Comparison of ENCODE assay signal across 8 cellular contexts in genomic region chr3:45687828-45688193, GRCh38. TPM values are rescaled to one million over a fixed set of nuclear protein-coding genes. Genes with fewer than 3 reads are reported as not detected.
DNase-seq lines count a peak whose midpoint lies in the region; ATAC-seq and TF ChIP-seq lines count a peak whose summit lies in the region.

No MANE protein-coding gene starts in this region.

- peaks cover 32% of the 10 kb centered on the region for H3K36me3 Mint-ChIP-seq in activated CD4-positive, alpha-beta T cell treated with anti-CD3 and anti-CD28 coated beads, Interleukin-2, amount 10 ng/mL, durations not matched to agents 24 days and 14 days (ENCODE audit: low read depth)
- peaks cover 21% of the 10 kb centered on the region for H3K36me3 Mint-ChIP-seq in T-cell

- DNase-seq in activated CD4-positive, alpha-beta T cell treated with anti-CD3 and anti-CD28 coated beads, Interleukin-2, amount 10 ng/mL, durations not matched to agents 24 days and 14 days, result no peak
- DNase-seq in activated CD4-positive, alpha-beta T cell treated with anti-CD3 and anti-CD28 coated beads for 48 hours, result no peak
- DNase-seq in T-cell, result no peak
- no peak for DNase-seq in fibroblast of villous mesenchyme (ENCODE audit: low read depth)
- DNase-seq in suprapubic skin (ENCODE audit: low spot score in 2 of 2), result no peak
- DNase-seq in C1 segment of cervical spinal cord (lab: John Stamatoyannopoulos, UW), result no peak

- POLR2A ChIA-PET in T-cell (lab: Charles Lee), result no interaction called here

- H3K27me3 ChIP-seq in suprapubic skin, result no peaks in the 10 kb centered on the region

- H3K4me1 Mint-ChIP-seq in activated CD4-positive, alpha-beta T cell treated with anti-CD3 and anti-CD28 coated beads, Interleukin-2, amount 10 ng/mL, durations not matched to agents 24 days and 14 days, result peaks cover 38% of the 10 kb centered on the region
- H3K4me1 Mint-ChIP-seq in T-cell, result peaks cover 53 to 54% (median 53%) of the 10 kb centered on the region in 3 donors

- intact Hi-C loops in activated CD4-positive, alpha-beta T cell treated with anti-CD3 and anti-CD28 coated beads, Interleukin-2, amount 10 ng/mL, durations not matched to agents 24 days and 14 days (cut with micrococcal nuclease), result loop anchor here (1.0 to 2.0 kb wide), 3 partner anchors 23 to 461 kb away; partner anchors contain the start of gene TMEM158

- peak overlapping the region; percentile 35 for H3K27ac Mint-ChIP-seq in activated CD4-positive, alpha-beta T cell treated with anti-CD3 and anti-CD28 coated beads, Interleukin-2, amount 10 ng/mL, durations not matched to agents 24 days and 14 days
- H3K27ac Mint-ChIP-seq in T-cell, result peak overlapping the region in 1 of 2 donors; percentile 99

- no peak for TF ChIP-seq POLR2A in suprapubic skin (IDR thresholded peaks at IDR 0.05)

- TF ChIP-seq CTCF in fibroblast of villous mesenchyme (IDR thresholded peaks at IDR 0.05; ENCODE audit: insufficient read depth, low read depth, low read length), result no peak
- TF ChIP-seq CTCF in suprapubic skin (IDR thresholded peaks at IDR 0.05), result no peak

- H3K9me3 Mint-ChIP-seq in activated CD4-positive, alpha-beta T cell treated with anti-CD3 and anti-CD28 coated beads, Interleukin-2, amount 10 ng/mL, durations not matched to agents 24 days and 14 days, result peaks cover 4% of the 10 kb centered on the region
- H3K9me3 Mint-ChIP-seq in T-cell, result no peaks in the 10 kb centered on the region

- no peak overlapping the region for H3K27ac ChIP-seq in suprapubic skin

- H3K36me3 ChIP-seq in suprapubic skin, result no peaks in the 10 kb centered on the region

- WGBS in suprapubic skin, result 36% methylated on average over 4 of the region's 4 CpGs

- no peak for TF ChIP-seq EP300 in suprapubic skin (IDR thresholded peaks at IDR 0.05)

- CTCF ChIA-PET in T-cell (lab: Charles Lee), result interaction anchor here in 1 of 2 donors (0.7 to 1.4 kb wide), 2 partner anchors 28 to 304 kb away, joined by 3 to 5 read pairs; no protein-coding TSS in a partner anchor

- H3K4me3 Mint-ChIP-seq in activated CD4-positive, alpha-beta T cell treated with anti-CD3 and anti-CD28 coated beads, Interleukin-2, amount 10 ng/mL, durations not matched to agents 24 days and 14 days, result peak overlapping the region; percentile 87
- H3K4me3 Mint-ChIP-seq in T-cell, result peak overlapping the region; percentile 49 to 89 (median 73)

- H3K4me1 ChIP-seq in suprapubic skin, result peaks cover 52% of the 10 kb centered on the region

- H3K4me3 ChIP-seq in fibroblast of villous mesenchyme (ENCODE audit: low read depth, low read length), result peak overlapping the region; percentile 86
- peak overlapping the region; percentile 72 for H3K4me3 ChIP-seq in suprapubic skin

- peaks cover 4% of the 10 kb centered on the region for H3K27me3 Mint-ChIP-seq in activated CD4-positive, alpha-beta T cell treated with anti-CD3 and anti-CD28 coated beads, Interleukin-2, amount 10 ng/mL, durations not matched to agents 24 days and 14 days
- peaks cover 3% of the 10 kb centered on the region in 2 donors for H3K27me3 Mint-ChIP-seq in T-cell

- H3K9me3 ChIP-seq in suprapubic skin, result peaks cover 4% of the 10 kb centered on the region

- ATAC-seq in T-cell (replicated peaks in 1 of 4), result no peak
- ATAC-seq in HG03469 (IDR thresholded peaks at IDR 0.05; ENCODE audit: unreplicated experiment), result no peak
- no peak for ATAC-seq in GM18519 (IDR thresholded peaks at IDR 0.05; ENCODE audit: low FRiP score, unreplicated experiment)

RNA-seq across cellular contexts. Expression of gene SACM1L, which starts 1.4 kb away (rescaled TPM):
- total RNA-seq in activated CD4-positive, alpha-beta T cell treated with anti-CD3 and anti-CD28 coated beads, Interleukin-2, amount 10 ng/mL, durations not matched to agents 24 days and 14 days, result 88.0 and 91.7 TPM in 2 replicates
- total RNA-seq in T-cell, result 10 to 100 TPM; 62.8 to 81.5 (median 69.1) TPM
- 29.3 and 53.1 TPM in 2 replicates for total RNA-seq in fibroblast of villous mesenchyme
- 10 to 100 TPM; 22.8 to 48.9 (median 31.2) TPM for total RNA-seq in suprapubic skin
